In genomic region chr2:152763651-152764050, GRCh38 we compare ENCODE assay signal across 23 cellular contexts.
"Had no signal": no experiment of that assay in that cellular context is flagged by ENCODE, and none has a peak within 500 bp of the region (broad histone marks: within the 10 kb centered on the region; RNA-seq: fewer than 3 reads in every experiment).

No MANE protein-coding gene starts in this region.

- H3K4me2 ChIP-seq: hepatocyte, neural progenitor cell had no signal

- DNase-seq: dorsolateral prefrontal cortex; effector CD4-positive, alpha-beta T cell; foreskin fibroblast; heart left ventricle; kidney; mesenchymal stem cell; midbrain; naive thymus-derived CD4-positive, alpha-beta T cell; spleen; stimulated activated CD4-positive, alpha-beta T cell treated with anti-CD3 and anti-CD28 coated beads, Interleukin-4, amount 100 ng/mL, for 4 hours; stimulated activated naive CD8-positive, alpha-beta T cell treated with anti-CD3 and anti-CD28 coated beads, Interleukin-15, Interleukin-2, amounts not matched to agents 100 U/mL and 50 U/mL, for 24 hours; substantia nigra; testis; tibial artery had no signal

- ATAC-seq: gastroesophageal sphincter; heart left ventricle; left lobe of liver; naive thymus-derived CD4-positive, alpha-beta T cell; stimulated activated memory B cell treated with anti-CD40 and anti-IgM and Interleukin-4, amounts not matched to agents 10 μg/mL and 1 μg/mL and 100 μg/mL, for 72 hours; stimulated activated naive CD8-positive, alpha-beta T cell treated with anti-CD3 and anti-CD28 coated beads, Interleukin-15, Interleukin-2, amounts not matched to agents 100 U/mL and 50 U/mL, for 24 hours had no signal

- H2AFZ ChIP-seq: hepatocyte, neural progenitor cell, parathyroid adenoma had no signal

- FAIRE-seq: colon, kidney had no signal

- H3K27me3 ChIP-seq: dorsolateral prefrontal cortex, gastroesophageal sphincter, heart left ventricle, hepatocyte, neural progenitor cell, spleen, testis, tibial artery had no signal

- H3K4me3 ChIP-seq: dorsolateral prefrontal cortex, gastroesophageal sphincter, heart left ventricle, hepatocyte, neural progenitor cell, prostate gland, skin epidermis, spleen, testis, tibial artery had no signal

- H3K9ac ChIP-seq: neural progenitor cell, parathyroid adenoma had no signal

- H3K27ac ChIP-seq: dorsolateral prefrontal cortex, gastroesophageal sphincter, heart left ventricle, hepatocyte, parathyroid adenoma, prostate gland, skin epidermis, spleen, testis, tibial artery had no signal

- H3K9me3 ChIP-seq: gastroesophageal sphincter, heart left ventricle, prostate gland, spleen, testis, tibial artery had no signal

- H3K4me1 ChIP-seq: parathyroid adenoma, prostate gland, spleen, testis, tibial artery had no signal

- H3K36me3 ChIP-seq: prostate gland had no signal

- H3K79me2 ChIP-seq: hepatocyte, parathyroid adenoma had no signal
